ENCODE assay signal across 1 cellular context in genomic region chr11:65662802-65663633, GRCh38.
TF ChIP-seq lines count a peak whose summit lies in the region.

RELA (minus strand) TSS chr11:65662916; CDS start chr11:65662832, 84 bp downstream.

TF ChIP-seq in IMR-90, 13 proteins besides CTCF, POLR2A, EP300 and RAD21:
- TF ChIP-seq FOS (IDR thresholded peaks at IDR 0.05; ENCODE audit: low read depth, low read length) (peak; percentile 28; the same call in 1 of the 2 replicates), MAZ (IDR thresholded peaks at IDR 0.05; ENCODE audit: borderline replicate concordance, low read depth, low read length) (peak; percentile 90), MXI1 (IDR thresholded peaks at IDR 0.05; ENCODE audit: borderline replicate concordance, low read depth, low read length) (0 out of 2 replicates have a peak, but pooled peaks have one; percentile 68), MAFK (IDR thresholded peaks at IDR 0.05; ENCODE audit: low read depth, low read length) (no peak), SMC3 (IDR thresholded peaks at IDR 0.05; ENCODE audit: low read depth, low read length) (no peak)
